Comparison of ENCODE assay signal across 9 cellular contexts in genomic region chr14:28765907-28766504, GRCh38. TPM values are rescaled to one million over a fixed set of nuclear protein-coding genes. Genes with fewer than 3 reads are reported as not detected.
DNase-seq lines count a peak whose midpoint lies in the region; TF ChIP-seq lines count a peak whose summit lies in the region.
"Had no signal": no experiment of that assay in that cellular context is flagged by ENCODE, and none has a peak within 500 bp of the region (broad histone marks: within the 10 kb centered on the region; RNA-seq: fewer than 3 reads in every experiment).

No MANE protein-coding gene starts in this region.

- H2AFZ ChIP-seq in fibroblast of lung (ENCODE audit: low read length): no peak overlapping the region

- H3K4me3 ChIP-seq in fibroblast of lung (replicated peaks in 1 of 4; ENCODE audit: control extremely low read depth in 1 of 4, insufficient read depth in 1 of 4, low read depth in 3 of 4, low read length in 4 of 4): peak overlapping the region in 2 of 4 experiments; percentile 2 to 30
- H3K4me3 ChIP-seq in skeletal muscle satellite cell (ENCODE audit: low read length): peak overlapping the region; percentile 50

- no peaks in the 10 kb centered on the region for H3K9me3 ChIP-seq in fibroblast of lung (ENCODE audit: control insufficient read depth, insufficient read depth, low read depth, low read length)
- H3K9me3 ChIP-seq in skeletal muscle satellite cell (replicated peaks; ENCODE audit: low read length): peaks cover 9% of the 10 kb centered on the region
- H3K9me3 ChIP-seq: left lung had no signal

- no peak overlapping the region for H3K9ac ChIP-seq in fibroblast of lung (ENCODE audit: insufficient read depth, low read length)
- no peak overlapping the region for H3K9ac ChIP-seq in skeletal muscle satellite cell (ENCODE audit: low read depth, low read length)

- H3K4me2 ChIP-seq in fibroblast of lung (ENCODE audit: extremely low read depth, insufficient read depth, low read length): peak overlapping the region; percentile 59
- H3K4me2 ChIP-seq in skeletal muscle satellite cell (ENCODE audit: low read length): peak overlapping the region; percentile 61

- TF ChIP-seq CTCF in fibroblast of lung (conservative IDR thresholded peaks at IDR 0.05 in 1 of 2, IDR thresholded peaks at IDR 0.05 in 1 of 2; ENCODE audit: low read depth in 1 of 2, low read length in 2 of 2) (no peak), GM10248 (IDR thresholded peaks at IDR 0.05; ENCODE audit: control extremely low read depth, extremely low read depth, low read depth, missing control alignments) (no peak)

- CTCF ChIA-PET in GM10248 (lab: Yijun Ruan, JAX): interaction anchor here (1.0 to 1.7 kb wide), 2 partner anchors 9 to 11 kb away, joined by 5 read pairs; no protein-coding TSS in a partner anchor

- no peak overlapping the region for H3K27ac ChIP-seq in fibroblast of lung (ENCODE audit: insufficient read depth, low read length)
- H3K27ac ChIP-seq: left lung had no signal

- H3K79me2 ChIP-seq in fibroblast of lung (ENCODE audit: control insufficient read depth, insufficient read depth, low read length): no peaks in the 10 kb centered on the region

- DNase-seq in NCI-H1694 treated with DMSO at 0.1 percent for 48 hours (lab: John Stamatoyannopoulos, UW) (peak; percentile 75), NCI-H1694 (lab: John Stamatoyannopoulos, UW) (no peak), NCI-H510A (lab: John Stamatoyannopoulos, UW) (peak; percentile 37), fibroblast of lung (ENCODE audit: low read depth in 2 of 2) (peak in 1 of 2 donors; percentile 19), NCI-H146 (lab: John Stamatoyannopoulos, UW) (no peak), GF-D8 (lab: John Stamatoyannopoulos, UW) (no peak), GM10248 (ENCODE audit: extremely low spot score) (no peak)

- no peaks in the 10 kb centered on the region for H3K36me3 ChIP-seq in fibroblast of lung (ENCODE audit: control insufficient read depth, insufficient read depth, low read length)
- H3K36me3 ChIP-seq in skeletal muscle satellite cell (ENCODE audit: insufficient read depth, low read length): no peaks in the 10 kb centered on the region
- H3K36me3 ChIP-seq: left lung had no signal

- H4K20me1 ChIP-seq in fibroblast of lung (ENCODE audit: control insufficient read depth, extremely low read depth, insufficient read depth, low read length): no peaks in the 10 kb centered on the region

- H3K27me3 ChIP-seq in fibroblast of lung (ENCODE audit: control insufficient read depth, insufficient read depth, low read length) (peaks cover 62% of the 10 kb centered on the region), skeletal muscle satellite cell (ENCODE audit: control insufficient read depth, insufficient read depth, low read length) (peaks cover 83% of the 10 kb centered on the region)

- POLR2A ChIA-PET in GM10248 (lab: Yijun Ruan, JAX): no interaction called here

- H3K4me1 ChIP-seq in fibroblast of lung (ENCODE audit: control insufficient read depth, extremely low read depth, insufficient read depth, low read length): no peaks in the 10 kb centered on the region
- H3K4me1 ChIP-seq in skeletal muscle satellite cell (ENCODE audit: control insufficient read depth, insufficient read depth, low read length): peaks cover 8% of the 10 kb centered on the region

RNA-seq across cellular contexts. Expression of gene FOXG1, which starts 0.6 kb away (rescaled TPM):
- total RNA-seq in fibroblast of lung: not detected in 2 replicates
- 0.01 TPM in 1 of 2 replicates, not detected in the other for polyA plus RNA-seq in fibroblast of lung
- 0.06 TPM in 1 of 2 replicates, not detected in the other for polyA plus RNA-seq in fibroblast of lung (2012)
- polyA minus RNA-seq in fibroblast of lung (ENCODE audit: low replicate concordance): 0.08 TPM in 1 of 2 replicates, not detected in the other
- total RNA-seq in skeletal muscle satellite cell (2012; rRNA removed): under 0.01 and 0.22 TPM in 2 replicates
- total RNA-seq: left lung had no signal

Comparison
In these comparisons a context has a peak if more than half of its experiments do, and no peak if none do; other contexts are left out.
1. DNase-seq: peak in NCI-H1694 treated with DMSO at 0.1 percent for 48 hours (single experiment) and NCI-H510A (single experiment); none in NCI-H1694 (single experiment), NCI-H146 (single experiment), GF-D8 (single experiment) and GM10248 (single experiment).